Comparison of ENCODE assay signal across 29 cellular contexts in genomic region chr20:2297352-2297717, GRCh38. TPM values are rescaled to one million over a fixed set of nuclear protein-coding genes. Genes with fewer than 3 reads are reported as not detected.
DNase-seq lines count a peak whose midpoint lies in the region; ATAC-seq and TF ChIP-seq lines count a peak whose summit lies in the region.
"Had no signal": no experiment of that assay in that cellular context is flagged by ENCODE, and none has a peak within 500 bp of the region (broad histone marks: within the 10 kb centered on the region; RNA-seq: fewer than 3 reads in every experiment).

No MANE protein-coding gene starts in this region.

- peak; percentile 6 for DNase-seq in activated effector memory CD4-positive, alpha-beta T cell treated with anti-CD3 and anti-CD28 coated beads, Interleukin-2, amount 50 U/mL, for 16 hours
- DNase-seq in activated effector memory CD4-positive, alpha-beta T cell treated with Interleukin-2 at 50 U/mL for 16 hours, result no peak
- DNase-seq in body of pancreas, result peak; percentile 42 to 72 (median 60)
- peak; percentile 53 for DNase-seq in mesendoderm
- DNase-seq in GM03348 (ENCODE audit: low spot score), result no peak
- no peak for DNase-seq in GDM1 (lab: John Stamatoyannopoulos, UW)
- no peak for DNase-seq in activated gamma-delta T cell treated with Interleukin-2 at 50 U/mL for 16 hours
- DNase-seq in SHP77 treated with DMSO at 0.1 percent for 48 hours (lab: John Stamatoyannopoulos, UW), result no peak
- DNase-seq: activated CD4-positive, alpha-beta T cell treated with anti-CD3 and anti-CD28 coated beads, Interleukin-2, amount 10 ng/mL, durations not matched to agents 7 days and 5 days; activated naive CD4-positive, alpha-beta T cell treated with Interleukin-2 at 50 U/mL for 16 hours; activated T-cell treated with anti-CD3 and anti-CD28 coated beads, Interleukin-2, amount 50 U/mL, for 4 hours; brain microvascular endothelial cell; CD4-positive, CD25-positive, alpha-beta regulatory T cell; HCEC 1CT; heart left ventricle; MV-4-11; NCI-H524 treated with DMSO at 0.1 percent for 48 hours; psoas muscle; SHP77; stimulated activated CD4-positive, alpha-beta T cell treated with anti-CD3 and anti-CD28 coated beads, Interleukin-15, amount 100 ng/mL, for 24 hours; stimulated activated naive CD4-positive, alpha-beta T cell; SW 1271; T-helper 9 cell had no signal

- intact Hi-C loops in body of pancreas (cut with DNase I), result no loop called here

- peak; percentile 85 for ATAC-seq in body of pancreas
- ATAC-seq: activated T-cell treated with anti-CD3 and anti-CD28 coated beads, Interleukin-2, amount 50 U/mL, for 4 hours; heart left ventricle; Panc1; psoas muscle had no signal

- H3K4me1 ChIP-seq in body of pancreas (peaks cover 45% of the 10 kb centered on the region), mesendoderm (ENCODE audit: control insufficient read depth, low read depth, low read length) (no peaks in the 10 kb centered on the region)
- H3K4me1 ChIP-seq: psoas muscle had no signal

- no peaks in the 10 kb centered on the region for H3K79me1 ChIP-seq in mesendoderm (ENCODE audit: low read length)

- H3K79me2 ChIP-seq in mesendoderm (ENCODE audit: control insufficient read depth, insufficient read depth, low read length), result no peaks in the 10 kb centered on the region

- no peak overlapping the region for H3K4ac ChIP-seq in mesendoderm (ENCODE audit: low read depth, low read length)

- no peak overlapping the region for H3K4me2 ChIP-seq in mesendoderm (ENCODE audit: low read length)

- H3K27me3 ChIP-seq in body of pancreas (no peaks in the 10 kb centered on the region), mesendoderm (ENCODE audit: insufficient read depth, low read length, poor library complexity) (no peaks in the 10 kb centered on the region)
- H3K27me3 ChIP-seq: brain microvascular endothelial cell, suprapubic skin had no signal

- H2BK120ac ChIP-seq in mesendoderm (ENCODE audit: low read depth, low read length), result no peak overlapping the region

- H3K4me3 ChIP-seq in body of pancreas (no peak overlapping the region), mesendoderm (ENCODE audit: low read length) (no peak overlapping the region)
- H3K4me3 ChIP-seq: heart left ventricle, psoas muscle, suprapubic skin had no signal

- no peak overlapping the region for H4K8ac ChIP-seq in mesendoderm (ENCODE audit: low read depth, low read length)

- H3K56ac ChIP-seq in mesendoderm (ENCODE audit: low read length), result no peak overlapping the region

- no peaks in the 10 kb centered on the region for H3K9me3 ChIP-seq in body of pancreas
- H3K9me3 ChIP-seq: heart left ventricle, psoas muscle, suprapubic skin had no signal

- H4K5ac ChIP-seq in mesendoderm (ENCODE audit: low read length), result no peak overlapping the region

- no peak overlapping the region for H2BK15ac ChIP-seq in mesendoderm (replicated peaks; ENCODE audit: low read depth)

- WGBS in body of pancreas, 2 donors, result 36 to 41% methylated on average over 6 of the region's 6 CpGs
- WGBS in mesendoderm (ENCODE audit: extremely low coverage, insufficient coverage, low lambda C conversion rate), result no CpG with 5 or more reads among the region's 6 CpGs

- H3K18ac ChIP-seq in mesendoderm (ENCODE audit: low read length), result no peak overlapping the region

- no peak overlapping the region for H2AK5ac ChIP-seq in mesendoderm (ENCODE audit: low read length)

- H3K23ac ChIP-seq in mesendoderm (ENCODE audit: low read length), result no peak overlapping the region

- TF ChIP-seq POLR2A in body of pancreas (IDR thresholded peaks at IDR 0.05), result peak in 1 of 3 donors; percentile 38

- no peak overlapping the region for H2BK5ac ChIP-seq in mesendoderm (ENCODE audit: low read length)

- TF ChIP-seq CTCF in body of pancreas (IDR thresholded peaks at IDR 0.05), result no peak

- H3K27ac ChIP-seq in body of pancreas (peak overlapping the region; percentile 37 to 86 (median 68)), mesendoderm (ENCODE audit: low read depth, low read length) (no peak overlapping the region)
- H3K27ac ChIP-seq: brain microvascular endothelial cell, heart left ventricle, psoas muscle, suprapubic skin had no signal

- H3K9ac ChIP-seq in mesendoderm (ENCODE audit: low read length), result no peak overlapping the region

- H3K36me3 ChIP-seq in body of pancreas (replicated peaks in 1 of 2; ENCODE audit: insufficient read depth in 1 of 2, low read depth in 2 of 2) (no peaks in the 10 kb centered on the region), mesendoderm (ENCODE audit: control insufficient read depth, insufficient read depth, low read length) (no peaks in the 10 kb centered on the region)
- H3K36me3 ChIP-seq: brain microvascular endothelial cell, heart left ventricle, suprapubic skin had no signal

RNA-seq across cellular contexts. Expression of gene TGM3, which starts 1.5 kb away (rescaled TPM):
- under 1 TPM in 1 of 2 donors, not detected in 1; 0.26 TPM for total RNA-seq in body of pancreas
- 0.04 TPM for polyA plus RNA-seq in mesendoderm (2013, experiment 1 of 2)
- 0.06 TPM for polyA plus RNA-seq in mesendoderm (2013, experiment 2 of 2)
- total RNA-seq: activated CD4-positive, alpha-beta T cell treated with anti-CD3 and anti-CD28 coated beads, Interleukin-2, amount 10 ng/mL, durations not matched to agents 7 days and 5 days; CD4-positive, CD25-positive, alpha-beta regulatory T cell; epithelial cell of proximal tubule; fibroblast of villous mesenchyme; heart left ventricle; lung microvascular endothelial cell; ureter had no signal
- polyA plus RNA-seq: CD4-positive, CD25-positive, alpha-beta regulatory T cell had no signal

Comparison
In these comparisons a context has a peak if more than half of its experiments do, and no peak if none do; other contexts are left out.
1. DNase-seq: peak in activated effector memory CD4-positive, alpha-beta T cell treated with anti-CD3 and anti-CD28 coated beads, Interleukin-2, amount 50 U/mL, for 16 hours (single experiment), body of pancreas (4 of 4) and mesendoderm (single experiment); none in activated effector memory CD4-positive, alpha-beta T cell treated with Interleukin-2 at 50 U/mL for 16 hours (single experiment), GM03348 (single experiment), GDM1 (single experiment), activated gamma-delta T cell treated with Interleukin-2 at 50 U/mL for 16 hours (single experiment) and SHP77 treated with DMSO at 0.1 percent for 48 hours (single experiment).